19 cellular contexts compared by ENCODE assay signal in the genomic region with DNA sequence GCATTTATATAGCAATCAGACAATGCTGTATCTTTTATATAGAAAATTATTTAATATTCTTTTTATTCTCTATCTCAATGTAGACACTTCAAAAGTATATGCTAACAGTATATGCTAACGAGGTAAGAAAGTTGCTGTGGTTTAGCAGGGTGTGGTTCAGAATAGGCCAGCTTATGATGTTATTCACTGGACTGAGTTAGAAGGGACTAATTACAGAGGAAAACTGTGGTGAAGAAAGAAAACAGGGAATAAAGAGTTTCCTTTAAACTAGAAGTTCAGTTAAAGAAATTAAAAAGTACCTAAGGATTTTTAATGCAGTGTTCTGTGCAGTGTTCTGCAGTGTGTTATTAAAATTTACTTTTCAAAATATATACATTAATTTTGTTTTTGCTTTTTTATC.
"Had no signal": no experiment of that assay in that cellular context is flagged by ENCODE, and none has a peak within 500 bp of the region (broad histone marks: within the 10 kb centered on the region; RNA-seq: fewer than 3 reads in every experiment).

No MANE protein-coding gene starts in this region.

- H3K4me3 ChIP-seq: body of pancreas, heart right ventricle, thyroid gland had no signal

- H3K9me3 ChIP-seq: body of pancreas, thyroid gland had no signal

- DNase-seq: activated B cell treated with CpG ODN at 0.5 μM for 24 hours; activated CD4-positive, alpha-beta memory T cell treated with anti-CD3 and anti-CD28 coated beads for 36 hours; activated CD4-positive, alpha-beta T cell treated with anti-CD3 and anti-CD28 coated beads for 4 hours; activated gamma-delta T cell treated with Interleukin-2 at 50 U/mL for 16 hours; activated T-cell treated with anti-CD3 and anti-CD28 coated beads for 4 hours; amygdala; body of pancreas; cortex of kidney; erythroblast; heart right ventricle; immature natural killer cell; kidney glomerular epithelial cell; natural killer cell; nucleus accumbens; posterior cingulate gyrus; retina; stimulated activated CD4-positive, alpha-beta T cell treated with anti-CD3 and anti-CD28 coated beads, Interleukin-2, amount 100 ng/mL, for 24 hours; stimulated activated naive CD4-positive, alpha-beta T cell treated with Interleukin-2 at 50 U/mL for 16 hours; thyroid gland had no signal

- H3K36me3 ChIP-seq: heart right ventricle, thyroid gland had no signal

- H3K27me3 ChIP-seq: body of pancreas, heart right ventricle, thyroid gland had no signal

- H3K27ac ChIP-seq: body of pancreas, heart right ventricle had no signal

- H3K4me1 ChIP-seq: body of pancreas had no signal

- ATAC-seq: body of pancreas, heart right ventricle, natural killer cell had no signal
